ENCODE assay signal across 8 cellular contexts in genomic region chr7:12686234-12686893, GRCh38. TPM values are rescaled to one million over a fixed set of nuclear protein-coding genes. Genes with fewer than 3 reads are reported as not detected.
DNase-seq lines count a peak whose midpoint lies in the region; ATAC-seq and TF ChIP-seq lines count a peak whose summit lies in the region.

No MANE protein-coding gene starts in this region.

- POLR2A ChIA-PET in CD4-positive, alpha-beta T cell (lab: Charles Lee) = interaction anchor here (0.5 to 2.6 kb wide), 17 partner anchors 10 to 1746 kb away, joined by 3 to 14 read pairs (median 6); partner anchors contain the start of gene TMEM106B

- CTCF ChIA-PET in CD4-positive, alpha-beta T cell (lab: Charles Lee) = interaction anchor here (0.6 to 2.6 kb wide), 31 partner anchors 9 to 579 kb away, joined by 3 to 28 read pairs (median 4); partner anchors contain the start of gene TMEM106B

- peak overlapping the region in 1 of 2 experiments; percentile 53 for H3K14ac ChIP-seq in mesenchymal stem cell (ENCODE audit: low read length in 2 of 2)

- ATAC-seq in CD4-positive, alpha-beta T cell (ENCODE audit: poor library complexity) = peak; percentile 80
- ATAC-seq in GM19455 (IDR thresholded peaks at IDR 0.05; ENCODE audit: unreplicated experiment) (peak; percentile 82), HG03575 (IDR thresholded peaks at IDR 0.05; ENCODE audit: extremely low read depth, insufficient number of reproducible peaks, low FRiP score, unreplicated experiment) (peak; percentile 71)
- peak; percentile 83 for ATAC-seq in effector memory CD8-positive, alpha-beta T cell (replicated peaks)

- peak; percentile 85 to 98 (median 94) for DNase-seq in CD4-positive, alpha-beta T cell
- DNase-seq in NCI-H82 (lab: John Stamatoyannopoulos, UW) (peak; percentile 76), mesenchymal stem cell (peak; percentile 94)
- peak; percentile 99 for DNase-seq in activated CD8-positive, alpha-beta memory T cell treated with anti-CD3 and anti-CD28 coated beads for 24 hours
- peak; percentile 97 to 99 (median 98) for DNase-seq in effector memory CD8-positive, alpha-beta T cell
- peak; percentile 93 for DNase-seq in stimulated activated CD8-positive, alpha-beta memory T cell treated with anti-CD3 and anti-CD28 coated beads, Interleukin-12 subunit alpha, Interleukin-12 subunit beta, amount 100 ng/mL, for 4 hours (ENCODE audit: low read depth)

- H3K27ac ChIP-seq in CD4-positive, alpha-beta T cell (ENCODE audit: low read depth, low read length) = peak overlapping the region; percentile 90
- H3K27ac ChIP-seq in mesenchymal stem cell (ENCODE audit: low read length, poor library complexity, severe bottlenecking) = no peak overlapping the region

- peaks cover 39% of the 10 kb centered on the region for H3K4me1 Mint-ChIP-seq in CD4-positive, alpha-beta T cell (ENCODE audit: low read depth)
- peaks cover 17 to 22% of the 10 kb centered on the region in 2 donors for H3K4me1 Mint-ChIP-seq in effector memory CD8-positive, alpha-beta T cell (ENCODE audit: low read depth in 2 of 2)

- peaks cover 1% of the 10 kb centered on the region for H3K79me1 ChIP-seq in mesenchymal stem cell (replicated peaks; ENCODE audit: low read length, poor library complexity, severe bottlenecking)

- no peaks in the 10 kb centered on the region for H3K9me3 ChIP-seq in CD4-positive, alpha-beta T cell (ENCODE audit: control insufficient read depth, low read length)
- H3K9me3 ChIP-seq in mesenchymal stem cell (ENCODE audit: control insufficient read depth, low read length) = no peaks in the 10 kb centered on the region

- intact Hi-C loops in CD4-positive, alpha-beta T cell (cut with DNase I, micrococcal nuclease) = loop anchor here (2.0 to 10.0 kb wide), 4 partner anchors 44 to 1038 kb away; no protein-coding TSS in a partner anchor

- peak overlapping the region in 1 of 2 experiments; percentile 67 for H3K23ac ChIP-seq in mesenchymal stem cell (ENCODE audit: low read length in 2 of 2)

- H2BK12ac ChIP-seq in mesenchymal stem cell (ENCODE audit: low read length in 2 of 2) = peak overlapping the region; percentile 38 to 94

- H3K4ac ChIP-seq in mesenchymal stem cell (ENCODE audit: low read depth in 1 of 2, low read length in 2 of 2) = peak overlapping the region; percentile 3 to 86

- H3K27me3 ChIP-seq in CD4-positive, alpha-beta T cell (ENCODE audit: control insufficient read depth, insufficient read depth, low read length) = no peaks in the 10 kb centered on the region
- no peaks in the 10 kb centered on the region for H3K27me3 ChIP-seq in mesenchymal stem cell (ENCODE audit: control insufficient read depth in 1 of 2, insufficient read depth in 1 of 2, low read length in 2 of 2)

- H3K36me3 ChIP-seq in mesenchymal stem cell (ENCODE audit: control insufficient read depth in 1 of 2, insufficient read depth in 2 of 2, low read depth in 1 of 2, low read length in 2 of 2) = no peaks in the 10 kb centered on the region

- H2AFZ ChIP-seq in mesenchymal stem cell (ENCODE audit: low read depth, low read length) = peak overlapping the region; percentile 94

- TF ChIP-seq CTCF in CD4-positive, alpha-beta T cell (IDR thresholded peaks at IDR 0.05) = peak; percentile 77

- H3K18ac ChIP-seq in mesenchymal stem cell (ENCODE audit: low read depth in 1 of 2, low read length in 2 of 2) = peak overlapping the region; percentile 65 to 96

- peak overlapping the region; percentile 89 for H3K27ac Mint-ChIP-seq in CD4-positive, alpha-beta T cell
- peak overlapping the region; percentile 98 to 99 for H3K27ac Mint-ChIP-seq in effector memory CD8-positive, alpha-beta T cell

- H3K36me3 Mint-ChIP-seq in CD4-positive, alpha-beta T cell (ENCODE audit: low read depth) = peaks cover 6% of the 10 kb centered on the region
- peaks cover 16% of the 10 kb centered on the region for H3K36me3 Mint-ChIP-seq in effector memory CD8-positive, alpha-beta T cell (ENCODE audit: insufficient read depth)

- peaks cover 4% of the 10 kb centered on the region for H3K4me1 ChIP-seq in mesenchymal stem cell (ENCODE audit: control insufficient read depth, insufficient read depth, low read depth, low read length)

- no peak overlapping the region for H2AK5ac ChIP-seq in mesenchymal stem cell (ENCODE audit: low read length, severe bottlenecking)

- peak overlapping the region; percentile 71 for H4K91ac ChIP-seq in mesenchymal stem cell (ENCODE audit: low read length)

- H3K9me3 Mint-ChIP-seq in CD4-positive, alpha-beta T cell = no peaks in the 10 kb centered on the region
- H3K9me3 Mint-ChIP-seq in effector memory CD8-positive, alpha-beta T cell = no peaks in the 10 kb centered on the region

- no peak overlapping the region for H2BK120ac ChIP-seq in mesenchymal stem cell (ENCODE audit: low read depth, low read length)

- peak overlapping the region; percentile 92 for H4K8ac ChIP-seq in mesenchymal stem cell (ENCODE audit: low read length)

- peak overlapping the region; percentile 74 for H3K4me2 ChIP-seq in mesenchymal stem cell (ENCODE audit: low read length, poor library complexity, severe bottlenecking)

- peak overlapping the region; percentile 70 for H2BK15ac ChIP-seq in mesenchymal stem cell (ENCODE audit: low read depth, poor library complexity, severe bottlenecking)

- H3K4me3 Mint-ChIP-seq in CD4-positive, alpha-beta T cell = peak overlapping the region; percentile 96
- peak overlapping the region; percentile 95 to 98 for H3K4me3 Mint-ChIP-seq in effector memory CD8-positive, alpha-beta T cell

- no peaks in the 10 kb centered on the region for H3K27me3 Mint-ChIP-seq in CD4-positive, alpha-beta T cell
- no peaks in the 10 kb centered on the region for H3K27me3 Mint-ChIP-seq in effector memory CD8-positive, alpha-beta T cell

- peak overlapping the region; percentile 94 for H3K9ac ChIP-seq in mesenchymal stem cell (ENCODE audit: low read length)

- H3K4me3 ChIP-seq in mesenchymal stem cell (ENCODE audit: insufficient read depth in 1 of 2, low read depth in 1 of 2, low read length in 2 of 2) = peak overlapping the region; percentile 82 to 91

- no peak overlapping the region for H2BK5ac ChIP-seq in mesenchymal stem cell (ENCODE audit: low read depth, low read length, poor library complexity, severe bottlenecking)

- 10% methylated on average over 51 of the region's 54 CpGs for WGBS in mesenchymal stem cell

RNA-seq across cellular contexts. Expression of gene ARL4A, which starts 1.1 kb away (rescaled TPM):
- total RNA-seq in CD4-positive, alpha-beta T cell = 10 to 100 TPM; 72.5 to 75.9 TPM
- 28.2 TPM for polyA plus RNA-seq in mesenchymal stem cell (2013, experiment 1 of 2)
- polyA plus RNA-seq in mesenchymal stem cell (2013, experiment 2 of 2) = 27.7 TPM
